In genomic region chr11:72001834-72002591, GRCh38 we compare ENCODE assay signal across 11 cellular contexts. TPM values are rescaled to one million over a fixed set of nuclear protein-coding genes. Genes with fewer than 3 reads are reported as not detected.
DNase-seq lines count a peak whose midpoint lies in the region; ATAC-seq, FAIRE-seq and TF ChIP-seq lines count a peak whose summit lies in the region.
"Had no signal": no experiment of that assay in that cellular context is flagged by ENCODE, and none has a peak within 500 bp of the region (broad histone marks: within the 10 kb centered on the region; RNA-seq: fewer than 3 reads in every experiment).

No MANE protein-coding gene starts in this region.

- CTCF ChIA-PET in activated naive CD4-positive, alpha-beta T cell treated with anti-CD3 and anti-CD28 coated beads for 36 hours (lab: Charles Lee) = interaction anchor here (0.5 to 0.7 kb wide), 2 partner anchors 17 to 24 kb away, joined by 3 to 5 read pairs; no protein-coding TSS in a partner anchor
- CTCF ChIA-PET in activated CD8-positive, alpha-beta T cell treated with anti-CD3 and anti-CD28 coated beads, Interleukin-2, amount 10 ng/mL, durations not matched to agents 7 days and 5 days (lab: Charles Lee) = interaction anchor here (1.2 to 2.4 kb wide), 2 partner anchors 25 to 89 kb away, joined by 3 to 9 read pairs; no protein-coding TSS in a partner anchor

- no peaks in the 10 kb centered on the region for H3K9me3 ChIP-seq in right atrium auricular region

- FAIRE-seq in RCC 7860 (lab: Jason Lieb, UNC) = no peak
- FAIRE-seq: bronchial epithelial cell had no signal

- no peaks in the 10 kb centered on the region for H3K27me3 Mint-ChIP-seq in activated naive CD4-positive, alpha-beta T cell treated with anti-CD3 and anti-CD28 coated beads for 36 hours (ENCODE audit: low read depth)
- no peaks in the 10 kb centered on the region for H3K27me3 Mint-ChIP-seq in activated CD8-positive, alpha-beta T cell treated with anti-CD3 and anti-CD28 coated beads, Interleukin-2, amount 10 ng/mL, durations not matched to agents 7 days and 5 days (ENCODE audit: low read depth)

- H3K9me3 Mint-ChIP-seq in activated naive CD4-positive, alpha-beta T cell treated with anti-CD3 and anti-CD28 coated beads for 36 hours = no peaks in the 10 kb centered on the region
- H3K9me3 Mint-ChIP-seq in activated CD8-positive, alpha-beta T cell treated with anti-CD3 and anti-CD28 coated beads, Interleukin-2, amount 10 ng/mL, durations not matched to agents 7 days and 5 days (ENCODE audit: insufficient read depth) = no peaks in the 10 kb centered on the region

- H3K36me3 ChIP-seq in right atrium auricular region = peaks cover 52% of the 10 kb centered on the region

- no peak overlapping the region for H3K4me3 ChIP-seq in right atrium auricular region
- H3K4me3 ChIP-seq: skin epidermis had no signal

- POLR2A ChIA-PET in activated CD8-positive, alpha-beta T cell treated with anti-CD3 and anti-CD28 coated beads, Interleukin-2, amount 10 ng/mL, durations not matched to agents 7 days and 5 days (lab: Charles Lee) = interaction anchor here (1.7 kb wide), 1 partner anchor 16 kb away, joined by 5 read pairs; no protein-coding TSS in a partner anchor

- no peak for TF ChIP-seq CTCF in right atrium auricular region (IDR thresholded peaks at IDR 0.05)

- DNase-seq in activated naive CD4-positive, alpha-beta T cell treated with anti-CD3 and anti-CD28 coated beads for 36 hours = no peak
- no peak for DNase-seq in activated naive CD4-positive, alpha-beta T cell (lab: John Stamatoyannopoulos, UW)
- no peak for DNase-seq in activated CD8-positive, alpha-beta T cell treated with anti-CD3 and anti-CD28 coated beads, Interleukin-2, amount 10 ng/mL, durations not matched to agents 7 days and 5 days
- DNase-seq in left kidney (ENCODE audit: low read depth, low spot score) (peak; percentile 27), substantia nigra (lab: John Stamatoyannopoulos, UW) (no peak), T-helper 9 cell (no peak), right atrium auricular region (ENCODE audit: low spot score) (no peak), RCC 7860 (ENCODE audit: low spot score) (no peak)
- DNase-seq: NCI-H1436 had no signal

- no peak for ATAC-seq in activated CD8-positive, alpha-beta T cell treated with anti-CD3 and anti-CD28 coated beads, Interleukin-2, amount 10 ng/mL, durations not matched to agents 7 days and 5 days

- intact Hi-C loops in activated naive CD4-positive, alpha-beta T cell treated with anti-CD3 and anti-CD28 coated beads for 36 hours (cut with micrococcal nuclease) = no loop called here

- H3K4me3 Mint-ChIP-seq in activated naive CD4-positive, alpha-beta T cell treated with anti-CD3 and anti-CD28 coated beads for 36 hours = no peak overlapping the region
- H3K4me3 Mint-ChIP-seq in activated CD8-positive, alpha-beta T cell treated with anti-CD3 and anti-CD28 coated beads, Interleukin-2, amount 10 ng/mL, durations not matched to agents 7 days and 5 days = no peak overlapping the region

- peak overlapping the region; percentile 9 for H3K27ac Mint-ChIP-seq in activated naive CD4-positive, alpha-beta T cell treated with anti-CD3 and anti-CD28 coated beads for 36 hours
- H3K27ac Mint-ChIP-seq in activated CD8-positive, alpha-beta T cell treated with anti-CD3 and anti-CD28 coated beads, Interleukin-2, amount 10 ng/mL, durations not matched to agents 7 days and 5 days = peak overlapping the region; percentile 0

- peaks cover 23% of the 10 kb centered on the region for H3K4me1 Mint-ChIP-seq in activated naive CD4-positive, alpha-beta T cell treated with anti-CD3 and anti-CD28 coated beads for 36 hours (ENCODE audit: low read depth)
- H3K4me1 Mint-ChIP-seq in activated CD8-positive, alpha-beta T cell treated with anti-CD3 and anti-CD28 coated beads, Interleukin-2, amount 10 ng/mL, durations not matched to agents 7 days and 5 days (ENCODE audit: low read depth) = peaks cover 22% of the 10 kb centered on the region

- H3K4me1 ChIP-seq in right atrium auricular region = peaks cover 0 to 31% of the 10 kb centered on the region in 2 donors

- peaks cover 24% of the 10 kb centered on the region for H3K36me3 Mint-ChIP-seq in activated naive CD4-positive, alpha-beta T cell treated with anti-CD3 and anti-CD28 coated beads for 36 hours (ENCODE audit: low read depth)
- peaks cover 57% of the 10 kb centered on the region for H3K36me3 Mint-ChIP-seq in activated CD8-positive, alpha-beta T cell treated with anti-CD3 and anti-CD28 coated beads, Interleukin-2, amount 10 ng/mL, durations not matched to agents 7 days and 5 days (ENCODE audit: low read depth)

- H3K27me3 ChIP-seq in right atrium auricular region = no peaks in the 10 kb centered on the region

- H3K27ac ChIP-seq in substantia nigra (ENCODE audit: low read depth, low read length, poor library complexity, severe bottlenecking) (peak overlapping the region; percentile 27), right atrium auricular region (no peak overlapping the region)

RNA-seq across cellular contexts. Expression of gene IL18BP, which starts 3.3 kb away (rescaled TPM):
- total RNA-seq in activated naive CD4-positive, alpha-beta T cell treated with anti-CD3 and anti-CD28 coated beads for 36 hours = 1 to 10 TPM; 4.1 to 5.4 TPM
- total RNA-seq in activated CD8-positive, alpha-beta T cell treated with anti-CD3 and anti-CD28 coated beads, Interleukin-2, amount 10 ng/mL, durations not matched to agents 7 days and 5 days = 10 to 100 TPM; 15.9 to 16.2 TPM
- 1 to 10 TPM in 1 of 2 donors, under 1 TPM in 1; 0.59 to 3.0 TPM for total RNA-seq in right atrium auricular region
